31 cellular contexts compared by ENCODE assay signal in genomic region chr12:91383106-91383505, GRCh38.
DNase-seq lines count a peak whose midpoint lies in the region; ATAC-seq and TF ChIP-seq lines count a peak whose summit lies in the region.
"Had no signal": no experiment of that assay in that cellular context is flagged by ENCODE, and none has a peak within 500 bp of the region (broad histone marks: within the 10 kb centered on the region; RNA-seq: fewer than 3 reads in every experiment).

No MANE protein-coding gene starts in this region.

- H3K4me3 ChIP-seq in cardiac fibroblast (replicated peaks in 1 of 2; ENCODE audit: low read depth in 2 of 2, low read length in 2 of 2) (no peak overlapping the region), trophoblast cell (ENCODE audit: low read depth, low read length) (no peak overlapping the region)
- H3K4me3 ChIP-seq: BLaER1, dorsolateral prefrontal cortex, heart right ventricle, left ventricle myocardium inferior, neural progenitor cell, psoas muscle, vagina had no signal

- H3K14ac ChIP-seq in H9 (ENCODE audit: insufficient read depth, low read length): no peak overlapping the region
- peak overlapping the region; percentile 34 for H3K14ac ChIP-seq in trophoblast cell (ENCODE audit: low read length)

- H2AK5ac ChIP-seq in H9 (ENCODE audit: insufficient read length, low read length) (no peak overlapping the region), trophoblast cell (ENCODE audit: low read length) (no peak overlapping the region)

- H3K4me2 ChIP-seq in H9 (ENCODE audit: insufficient read depth, insufficient read length, low read length) (no peak overlapping the region), trophoblast cell (ENCODE audit: low read length) (no peak overlapping the region)
- H3K4me2 ChIP-seq: BLaER1, SK-N-SH had no signal

- no peak overlapping the region for H2BK20ac ChIP-seq in H9 (ENCODE audit: low read depth, low read length, poor library complexity, severe bottlenecking)

- H4K5ac ChIP-seq in H9 (ENCODE audit: insufficient read length, low read depth, low read length): no peak overlapping the region

- H2BK5ac ChIP-seq in H9 (ENCODE audit: insufficient read length, low read length) (no peak overlapping the region), trophoblast cell (ENCODE audit: low read depth, low read length, poor library complexity) (no peak overlapping the region)

- no peak overlapping the region for H3K27ac ChIP-seq in H9 (ENCODE audit: insufficient read length, low read depth, low read length)
- H3K27ac ChIP-seq in trophoblast cell (ENCODE audit: low read depth, low read length): no peak overlapping the region
- H3K27ac ChIP-seq: BLaER1, heart right ventricle, left ventricle myocardium inferior, psoas muscle, WERI-Rb-1 had no signal

- H3K36me3 ChIP-seq in trophoblast cell (ENCODE audit: control insufficient read depth in 1 of 2, insufficient read depth in 2 of 2, low read length in 2 of 2): no peaks in the 10 kb centered on the region
- H3K36me3 ChIP-seq: BLaER1, heart right ventricle, left ventricle myocardium inferior, neural progenitor cell, vagina, WERI-Rb-1 had no signal

- H3K4me1 ChIP-seq in H9 (ENCODE audit: insufficient read depth, low read length) (peaks cover 3% of the 10 kb centered on the region; the same call in 1 of the 2 replicates), trophoblast cell (ENCODE audit: control insufficient read depth in 1 of 2, insufficient read depth in 2 of 2, low read length in 2 of 2) (no peaks in the 10 kb centered on the region)

- H2BK15ac ChIP-seq in H9 (ENCODE audit: low read depth, low read length): no peak overlapping the region

- H3K4me3 Mint-ChIP-seq in H9: no peak overlapping the region
- H3K4me3 Mint-ChIP-seq in naive thymus-derived CD8-positive, alpha-beta T cell: no peak overlapping the region
- H3K4me3 Mint-ChIP-seq: activated T-helper 1 cell treated with anti-CD3 and anti-CD28 coated beads, Interleukin-12 subunit alpha, Interleukin-12 subunit beta, Interleukin-2, Interleukin-4 antibody, amounts not matched to agents 30 ng/mL and 10 ng/mL and 1 ng/mL, durations not matched to agents 14 hours and 24 hours and 36 hours; neural progenitor cell had no signal

- H3K23ac ChIP-seq in H9 (ENCODE audit: insufficient read length, low read depth, low read length): no peak overlapping the region
- H3K23ac ChIP-seq in trophoblast cell (ENCODE audit: low read length): no peak overlapping the region

- H3K9me3 ChIP-seq in H9 (ENCODE audit: control insufficient read depth, low read depth, low read length) (no peaks in the 10 kb centered on the region), trophoblast cell (ENCODE audit: insufficient read depth, low read depth, low read length) (no peaks in the 10 kb centered on the region)
- H3K9me3 ChIP-seq: BLaER1, heart right ventricle, left ventricle myocardium inferior, psoas muscle, SK-N-SH, vagina had no signal

- H3K4ac ChIP-seq in H9 (ENCODE audit: low read depth, low read length) (no peak overlapping the region), trophoblast cell (ENCODE audit: low read depth, low read length) (no peak overlapping the region)

- H3K4me1 Mint-ChIP-seq in H9: peaks cover 34 to 40% of the 10 kb centered on the region in 2 experiments
- H3K4me1 Mint-ChIP-seq in naive thymus-derived CD8-positive, alpha-beta T cell: peaks cover 4 to 10% (median 8%) of the 10 kb centered on the region in 4 donors

- H3K18ac ChIP-seq in H9 (ENCODE audit: insufficient read length, low read depth, low read length) (no peak overlapping the region), trophoblast cell (ENCODE audit: low read length) (no peak overlapping the region)

- H3K79me1 ChIP-seq in H9 (ENCODE audit: insufficient read depth, low read depth, low read length, poor library complexity, severe bottlenecking) (no peaks in the 10 kb centered on the region), trophoblast cell (ENCODE audit: low read length) (peaks cover 5% of the 10 kb centered on the region)

- no peaks in the 10 kb centered on the region for H4K20me1 ChIP-seq in H9 (ENCODE audit: control insufficient read depth, insufficient read depth, insufficient read length)
- H4K20me1 ChIP-seq: BLaER1 had no signal

- POLR2A ChIA-PET in naive thymus-derived CD8-positive, alpha-beta T cell (lab: Charles Lee): interaction anchor here (1.0 kb wide), 1 partner anchor 759 kb away, joined by 3 read pairs; no protein-coding TSS in a partner anchor

- peak overlapping the region; percentile 45 for H3T11ph ChIP-seq in H9 (ENCODE audit: low read length)

- H3K27ac Mint-ChIP-seq in H9: no peak overlapping the region; a peak in 1 of 7 replicates
- peak overlapping the region in 2 of 10 donors; percentile 3 to 6 for H3K27ac Mint-ChIP-seq in naive thymus-derived CD8-positive, alpha-beta T cell
- H3K27ac Mint-ChIP-seq: activated T-helper 1 cell treated with anti-CD3 and anti-CD28 coated beads, Interleukin-12 subunit alpha, Interleukin-12 subunit beta, Interleukin-2, Interleukin-4 antibody, amounts not matched to agents 30 ng/mL and 10 ng/mL and 1 ng/mL, durations not matched to agents 14 hours and 24 hours and 36 hours; neural progenitor cell had no signal

- no peak overlapping the region for H2AFZ ChIP-seq in H9 (ENCODE audit: low read length)
- H2AFZ ChIP-seq in trophoblast cell (ENCODE audit: insufficient read depth, low read length, poor library complexity): no peak overlapping the region
- H2AFZ ChIP-seq: neural progenitor cell had no signal

- H3K9ac ChIP-seq in H9 (ENCODE audit: extremely low read depth, insufficient read length, low read length) (no peak overlapping the region), trophoblast cell (ENCODE audit: low read length) (no peak overlapping the region)
- H3K9ac ChIP-seq: BLaER1, neural progenitor cell, SK-N-SH had no signal

- no peak for ATAC-seq in HG02588 (IDR thresholded peaks at IDR 0.05; ENCODE audit: unreplicated experiment)
- ATAC-seq in GM18909 (IDR thresholded peaks at IDR 0.05; ENCODE audit: poor library complexity, unreplicated experiment): no peak
- ATAC-seq in naive thymus-derived CD8-positive, alpha-beta T cell: no peak
- ATAC-seq: foreskin keratinocyte, heart right ventricle had no signal

- H4K8ac ChIP-seq in H9 (replicated peaks; ENCODE audit: insufficient read length, low read depth, low read length) (no peak overlapping the region), trophoblast cell (ENCODE audit: low read depth, low read length) (no peak overlapping the region)

- no peak overlapping the region for H3K56ac ChIP-seq in H9 (ENCODE audit: insufficient read length, low read depth, low read length)

- no peaks in the 10 kb centered on the region; a peak in 1 of 7 replicates for H3K36me3 Mint-ChIP-seq in H9 (ENCODE audit: insufficient read depth in 1 of 3, low read depth in 3 of 3)
- no peaks in the 10 kb centered on the region for H3K36me3 Mint-ChIP-seq in naive thymus-derived CD8-positive, alpha-beta T cell
- H3K36me3 Mint-ChIP-seq: neural progenitor cell had no signal

- H3K23me2 ChIP-seq in H9 (ENCODE audit: insufficient read length, low read depth, low read length, poor library complexity, severe bottlenecking): no peaks in the 10 kb centered on the region

- TF ChIP-seq CTCF in H9 (conservative IDR thresholded peaks at IDR 0.05): no peak
- no peak for TF ChIP-seq CTCF in cardiac fibroblast (IDR thresholded peaks at IDR 0.05; ENCODE audit: low read depth, low read length)

- H3K79me2 ChIP-seq in H9 (ENCODE audit: insufficient read depth, low read length) (no peaks in the 10 kb centered on the region), trophoblast cell (ENCODE audit: control insufficient read depth, insufficient read depth, low read length, poor library complexity) (no peaks in the 10 kb centered on the region)

- H4K91ac ChIP-seq in H9 (ENCODE audit: insufficient read length, low read depth, low read length) (no peak overlapping the region), trophoblast cell (ENCODE audit: low read depth, low read length) (peak overlapping the region; percentile 7)

- DNase-seq in H9 (no peak), cardiac fibroblast (ENCODE audit: low read depth in 2 of 2) (peak; percentile 16 to 26), iris pigment epithelial cell (ENCODE audit: low read depth) (peak; percentile 45), trophoblast cell (no peak), mesenteric fat pad (ENCODE audit: low spot score) (no peak)
- DNase-seq in naive thymus-derived CD8-positive, alpha-beta T cell: no peak
- DNase-seq: ACHN; activated CD4-positive, alpha-beta T cell treated with anti-CD3 and anti-CD28 coated beads, Interleukin-2, amount 50 U/mL, for 1 hour; activated naive CD4-positive, alpha-beta T cell treated with anti-CD3 and anti-CD28 coated beads, Interleukin-2, amount 50 U/mL, for 16 hours; anterior cingulate cortex; caudate nucleus; COR-L47; dorsolateral prefrontal cortex; foreskin keratinocyte; GF-D8; heart right ventricle; Kasumi-1; left ventricle myocardium inferior; NCI-H1694 treated with DMSO at 0.1 percent for 48 hours; NCI-H2171 treated with DMSO at 0.1 percent for 48 hours; OCI-M1; psoas muscle; SK-N-SH; T-helper 2 cell; WERI-Rb-1 had no signal

- H2BK12ac ChIP-seq in H9 (ENCODE audit: insufficient read length, low read depth, low read length): no peak overlapping the region
- peak overlapping the region; percentile 65 for H2BK12ac ChIP-seq in trophoblast cell (ENCODE audit: low read length)

- H2BK120ac ChIP-seq in H9 (ENCODE audit: low read depth, low read length, poor library complexity, severe bottlenecking) (no peak overlapping the region), trophoblast cell (ENCODE audit: insufficient read depth, low read length, poor library complexity) (no peak overlapping the region)

- H3K27me3 ChIP-seq in H9 (ENCODE audit: insufficient read depth, low read length): no peaks in the 10 kb centered on the region
- H3K27me3 ChIP-seq in trophoblast cell (ENCODE audit: insufficient read depth, low read length): no peaks in the 10 kb centered on the region
- H3K27me3 ChIP-seq: BLaER1, dorsolateral prefrontal cortex, foreskin keratinocyte, heart right ventricle, neural progenitor cell, vagina had no signal

- H3K27me3 Mint-ChIP-seq in H9 (ENCODE audit: low read depth): no peaks in the 10 kb centered on the region; the same call in 1 of the 2 replicates
- peaks cover 2 to 11% (median 3%) of the 10 kb centered on the region in 5 donors for H3K27me3 Mint-ChIP-seq in naive thymus-derived CD8-positive, alpha-beta T cell

- H4K12ac ChIP-seq in trophoblast cell (ENCODE audit: low read depth, low read length): no peak overlapping the region

- no peaks in the 10 kb centered on the region for H3K9me3 Mint-ChIP-seq in H9
- H3K9me3 Mint-ChIP-seq in naive thymus-derived CD8-positive, alpha-beta T cell: no peaks in the 10 kb centered on the region
- H3K9me3 Mint-ChIP-seq: activated T-helper 1 cell treated with anti-CD3 and anti-CD28 coated beads, Interleukin-12 subunit alpha, Interleukin-12 subunit beta, Interleukin-2, Interleukin-4 antibody, amounts not matched to agents 30 ng/mL and 10 ng/mL and 1 ng/mL, durations not matched to agents 14 hours and 24 hours and 36 hours; neural progenitor cell had no signal

- WGBS in H9 (ENCODE audit: extremely low coverage, insufficient read length, low lambda C conversion rate): no CpG with 5 or more reads among the region's 3 CpGs
- no CpG with 5 or more reads among the region's 3 CpGs for WGBS in trophoblast cell (ENCODE audit: extremely low coverage, insufficient coverage, insufficient read length)

Comparison
In these comparisons a context has a peak if more than half of its experiments do, and no peak if none do; other contexts are left out.
1. DNase-seq: peak in cardiac fibroblast (2 of 2) and iris pigment epithelial cell (single experiment); none in H9 (single experiment), trophoblast cell (0 of 2), mesenteric fat pad (single experiment) and naive thymus-derived CD8-positive, alpha-beta T cell (0 of 10).